In the genomic region with DNA sequence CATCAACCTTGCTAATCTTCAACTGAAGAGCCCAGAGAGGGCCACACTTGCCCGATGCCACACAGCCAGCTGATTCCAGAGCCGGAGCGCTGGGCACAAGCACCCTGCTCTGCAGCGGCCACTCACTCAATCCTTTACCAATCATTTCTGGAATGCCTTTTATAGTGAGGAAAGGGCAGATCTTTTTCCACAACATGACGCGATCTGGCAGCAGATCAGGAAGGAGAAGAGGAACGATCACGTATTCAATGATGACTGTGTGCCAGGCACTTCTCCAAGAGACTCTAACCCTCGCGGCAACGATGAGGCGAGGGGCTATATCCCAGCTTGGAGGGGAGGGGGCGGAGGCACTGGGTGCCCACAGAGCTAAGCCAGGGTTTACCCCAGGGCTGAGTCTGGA, we compare ENCODE assay signal across 17 cellular contexts.
"Had no signal": no experiment of that assay in that cellular context is flagged by ENCODE, and none has a peak within 500 bp of the region (broad histone marks: within the 10 kb centered on the region; RNA-seq: fewer than 3 reads in every experiment).

No MANE protein-coding gene starts in this region.

- H3K9me3 Mint-ChIP-seq: activated T-cell treated with anti-CD3 and anti-CD28 coated beads, Interleukin-2, amount 50 U/mL, for 4 hours; mesothelial cell of epicardium; neural progenitor cell; stimulated activated naive CD8-positive, alpha-beta T cell treated with anti-CD3 and anti-CD28 coated beads, Interleukin-15, Interleukin-2, amounts not matched to agents 100 ng/mL and 50 ng/mL, for 24 hours had no signal

- DNase-seq: activated CD4-positive, alpha-beta T cell treated with anti-CD3 and anti-CD28 coated beads, Interleukin-2, amount 50 U/mL, for 48 hours; activated CD4-positive, CD25-positive, alpha-beta regulatory T cell treated with anti-CD3 and anti-CD28 coated beads, Interleukin-2, amount 50 U/mL, for 72 hours; activated gamma-delta T cell; activated T-cell treated with anti-CD3 and anti-CD28 coated beads, Interleukin-2, amount 50 U/mL, for 4 hours; aorta; erythroblast; foreskin keratinocyte; head of caudate nucleus; left cardiac atrium; lower lobe of right lung; ovary; stimulated activated CD4-positive, alpha-beta T cell treated with anti-CD3 and anti-CD28 coated beads, Interleukin-4, amount 100 ng/mL, for 1 hour; stimulated activated CD8-positive, alpha-beta memory T cell treated with anti-CD3 and anti-CD28 coated beads, Interleukin-4, amount 100 ng/mL, for 48 hours; testis had no signal

- H3K27ac Mint-ChIP-seq: mesothelial cell of epicardium; neural progenitor cell; stimulated activated naive CD8-positive, alpha-beta T cell treated with anti-CD3 and anti-CD28 coated beads, Interleukin-15, Interleukin-2, amounts not matched to agents 100 ng/mL and 50 ng/mL, for 24 hours had no signal

- H3K4me3 Mint-ChIP-seq: activated T-cell treated with anti-CD3 and anti-CD28 coated beads, Interleukin-2, amount 50 U/mL, for 4 hours; mesothelial cell of epicardium; neural progenitor cell; stimulated activated naive CD8-positive, alpha-beta T cell treated with anti-CD3 and anti-CD28 coated beads, Interleukin-15, Interleukin-2, amounts not matched to agents 100 ng/mL and 50 ng/mL, for 24 hours had no signal

- ATAC-seq: activated T-cell treated with anti-CD3 and anti-CD28 coated beads, Interleukin-2, amount 50 U/mL, for 4 hours; foreskin keratinocyte; left cardiac atrium; lower lobe of right lung had no signal
